Comparison of ENCODE assay signal across 1 cellular context in genomic region chr15:25671132-25671531, GRCh38.
TF ChIP-seq lines count a peak whose summit lies in the region.

No MANE protein-coding gene starts in this region.

TF ChIP-seq in HepG2, 621 proteins besides CTCF, POLR2A, EP300 and RAD21 (continued from another document):
- TF ChIP-seq SNAPC4 (CRISPR knock-in tag; IDR thresholded peaks at IDR 0.05), result no peak
